Comparison of ENCODE assay signal across 25 cellular contexts in the genomic region with DNA sequence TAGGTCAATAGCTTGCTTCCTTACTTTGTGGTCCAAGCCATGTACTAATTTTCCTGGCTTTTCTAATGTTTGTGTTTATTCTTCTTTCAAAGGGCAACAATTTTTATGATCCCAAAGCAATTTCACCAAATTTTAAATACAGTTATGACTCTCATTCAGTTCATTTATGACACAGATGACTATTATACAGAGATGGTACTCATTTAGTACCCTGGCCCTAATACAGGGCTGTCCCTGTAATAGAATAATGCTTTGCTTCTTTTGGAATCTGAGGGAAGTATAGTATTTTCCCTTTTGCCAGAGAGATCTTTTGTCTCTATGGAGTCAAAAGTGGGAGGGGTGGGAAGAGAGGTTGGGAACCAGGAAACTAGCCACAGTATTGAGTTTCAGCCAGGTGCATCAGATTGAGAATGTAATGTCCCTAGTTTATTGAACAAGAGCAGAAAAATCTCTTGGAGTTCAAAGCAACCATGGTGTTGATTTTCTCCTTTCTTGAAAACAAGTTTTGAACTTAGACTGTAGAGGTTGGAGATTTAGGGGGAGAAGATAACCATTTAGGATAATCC. TPM values are rescaled to one million over a fixed set of nuclear protein-coding genes. Genes with fewer than 3 reads are reported as not detected.
DNase-seq lines count a peak whose midpoint lies in the region; ATAC-seq, FAIRE-seq and TF ChIP-seq lines count a peak whose summit lies in the region.
"Had no signal": no experiment of that assay in that cellular context is flagged by ENCODE, and none has a peak within 500 bp of the region (broad histone marks: within the 10 kb centered on the region; RNA-seq: fewer than 3 reads in every experiment).

No MANE protein-coding gene starts in this region.

- no peak for FAIRE-seq in GM12878 (lab: Jason Lieb, UNC)
- FAIRE-seq: colon, kidney had no signal

- in situ Hi-C loops in GM12878 (cut with MboI), result no loop called here

- H3K27ac ChIP-seq in GM12878 (ENCODE audit: control insufficient read depth, insufficient read depth), result no peak overlapping the region; the same call in 1 of the 2 replicates
- H3K27ac ChIP-seq: tibial nerve had no signal

- peaks cover 41% of the 10 kb centered on the region for H3K4me1 Mint-ChIP-seq in activated CD4-positive, alpha-beta memory T cell treated with anti-CD3 and anti-CD28 coated beads for 36 hours (ENCODE audit: low read depth)
- H3K4me1 Mint-ChIP-seq in activated CD4-positive, alpha-beta memory T cell treated with anti-CD3 and anti-CD28 coated beads, Interleukin-2, amount 10 ng/mL, durations not matched to agents 7 days and 5 days, result peaks cover 3% of the 10 kb centered on the region
- peaks cover 32% of the 10 kb centered on the region for H3K4me1 Mint-ChIP-seq in stimulated activated naive CD8-positive, alpha-beta T cell treated with anti-CD3 and anti-CD28 coated beads, Interleukin-15, Interleukin-2, amounts not matched to agents 100 ng/mL and 50 ng/mL, for 24 hours (ENCODE audit: low read depth)
- H3K4me1 Mint-ChIP-seq: GM23338 had no signal

- DNase-seq in activated CD4-positive, alpha-beta memory T cell treated with anti-CD3 and anti-CD28 coated beads for 36 hours, result no peak
- no peak for DNase-seq in activated CD4-positive, alpha-beta memory T cell treated with anti-CD3 and anti-CD28 coated beads, Interleukin-2, amount 10 ng/mL, durations not matched to agents 7 days and 5 days
- DNase-seq in NCI-H2107 (lab: John Stamatoyannopoulos, UW) (peak; percentile 57), GM12878 (ENCODE audit: low read depth, low spot score) (no peak), DMS 273 treated with DMSO at 0.1 percent for 48 hours (lab: John Stamatoyannopoulos, UW) (no peak)
- DNase-seq: activated gamma-delta T cell treated with Interleukin-2 at 50 U/mL for 16 hours; C1 segment of cervical spinal cord; foreskin fibroblast; hippocampal formation; Kasumi-1; kidney; mesenchymal stem cell; NCI-H1092; NCI-H226; OCI-M1; SHP77 treated with DMSO at 0.1 percent for 48 hours; stimulated activated CD4-positive, alpha-beta T cell treated with anti-CD3 and anti-CD28 coated beads, Interleukin-12 subunit alpha, Interleukin-12 subunit beta, amount 100 ng/mL, for 4 hours had no signal

- SMC1A ChIA-PET in GM12878 (lab: Charles Lee; ENCODE audit: uncharacterized antibody, unreplicated experiment), result interaction anchor here (0.8 to 1.5 kb wide), 7 partner anchors 11 to 34 kb away, joined by 3 to 5 read pairs (median 4); no protein-coding TSS in a partner anchor

- TF ChIP-seq EP300 in GM12878 (IDR thresholded peaks at IDR 0.05; ENCODE audit: borderline replicate concordance in 1 of 2, control insufficient read depth in 1 of 2, low read depth in 2 of 2, low read length in 2 of 2), result no peak

- intact Hi-C loops in activated CD4-positive, alpha-beta memory T cell treated with anti-CD3 and anti-CD28 coated beads for 36 hours (cut with micrococcal nuclease), result no loop called here
- intact Hi-C loops in GM12878 (cut with micrococcal nuclease; ENCODE audit: unreplicated experiment), result no loop called here

- TF ChIP-seq POLR2A in GM12878 (IDR thresholded peaks at IDR 0.05; ENCODE audit: low read depth, low read length), result no peak

- TF ChIP-seq RAD21 in GM12878 (IDR thresholded peaks at IDR 0.05; ENCODE audit: insufficient read depth, low read depth, low read length), result no peak

- H4K20me1 ChIP-seq in GM12878 (ENCODE audit: control insufficient read depth, insufficient read depth), result no peaks in the 10 kb centered on the region

- TF ChIP-seq CTCF in GM12878 (IDR thresholded peaks at IDR 0.05 in 2 of 3, conservative IDR thresholded peaks at IDR 0.05 in 1 of 3; ENCODE audit: control insufficient read depth in 2 of 3, extremely low read depth in 1 of 3, insufficient read depth in 1 of 3, low read depth in 3 of 3, low read length in 3 of 3), result no peak

- H3K9me3 ChIP-seq in GM12878 (replicated peaks; ENCODE audit: control insufficient read depth, insufficient read depth, low read length), result no peaks in the 10 kb centered on the region
- H3K9me3 ChIP-seq: tibial nerve had no signal

- no peaks in the 10 kb centered on the region for H3K27me3 ChIP-seq in GM12878 (replicated peaks in 1 of 2; ENCODE audit: control insufficient read depth in 2 of 2, insufficient read depth in 2 of 2, low read length in 1 of 2)
- H3K27me3 ChIP-seq: tibial nerve had no signal

- no peaks in the 10 kb centered on the region for H3K9me3 Mint-ChIP-seq in activated CD4-positive, alpha-beta memory T cell treated with anti-CD3 and anti-CD28 coated beads for 36 hours
- H3K9me3 Mint-ChIP-seq in activated CD4-positive, alpha-beta memory T cell treated with anti-CD3 and anti-CD28 coated beads, Interleukin-2, amount 10 ng/mL, durations not matched to agents 7 days and 5 days, result no peaks in the 10 kb centered on the region
- H3K9me3 Mint-ChIP-seq in stimulated activated naive CD8-positive, alpha-beta T cell treated with anti-CD3 and anti-CD28 coated beads, Interleukin-15, Interleukin-2, amounts not matched to agents 100 ng/mL and 50 ng/mL, for 24 hours, result no peaks in the 10 kb centered on the region
- H3K9me3 Mint-ChIP-seq: GM23338 had no signal

- RAD21 ChIA-PET in GM12878 (lab: Charles Lee; ENCODE audit: unreplicated experiment), result interaction anchor here (0.8 to 1.3 kb wide), 2 partner anchors 10 to 36 kb away, joined by 3 read pairs; no protein-coding TSS in a partner anchor

- H3K4me3 ChIP-seq in GM12878, result no peak overlapping the region
- H3K4me3 ChIP-seq: GM23338, tibial nerve had no signal

- CTCF ChIA-PET in activated CD4-positive, alpha-beta memory T cell treated with anti-CD3 and anti-CD28 coated beads for 36 hours (lab: Charles Lee), result interaction anchor here (0.6 to 1.0 kb wide), 2 partner anchors 41 to 220 kb away, joined by 4 read pairs; no protein-coding TSS in a partner anchor
- CTCF ChIA-PET in activated CD4-positive, alpha-beta memory T cell treated with anti-CD3 and anti-CD28 coated beads, Interleukin-2, amount 10 ng/mL, durations not matched to agents 7 days and 5 days (lab: Charles Lee), result interaction anchor here (1.1 kb wide), 1 partner anchor 18 kb away, joined by 4 read pairs; no protein-coding TSS in a partner anchor
- CTCF ChIA-PET in GM12878 (lab: Yijun Ruan, JAX), result interaction anchor here (0.8 to 1.5 kb wide), 2 partner anchors 55 to 149 kb away, joined by 3 read pairs; no protein-coding TSS in a partner anchor

- no peaks in the 10 kb centered on the region for H3K27me3 Mint-ChIP-seq in activated CD4-positive, alpha-beta memory T cell treated with anti-CD3 and anti-CD28 coated beads for 36 hours
- no peaks in the 10 kb centered on the region for H3K27me3 Mint-ChIP-seq in activated CD4-positive, alpha-beta memory T cell treated with anti-CD3 and anti-CD28 coated beads, Interleukin-2, amount 10 ng/mL, durations not matched to agents 7 days and 5 days
- no peaks in the 10 kb centered on the region for H3K27me3 Mint-ChIP-seq in stimulated activated naive CD8-positive, alpha-beta T cell treated with anti-CD3 and anti-CD28 coated beads, Interleukin-15, Interleukin-2, amounts not matched to agents 100 ng/mL and 50 ng/mL, for 24 hours

- H3K36me3 Mint-ChIP-seq in activated CD4-positive, alpha-beta memory T cell treated with anti-CD3 and anti-CD28 coated beads for 36 hours, result peaks cover 37% of the 10 kb centered on the region
- H3K36me3 Mint-ChIP-seq in activated CD4-positive, alpha-beta memory T cell treated with anti-CD3 and anti-CD28 coated beads, Interleukin-2, amount 10 ng/mL, durations not matched to agents 7 days and 5 days (ENCODE audit: low read depth), result peaks cover 66% of the 10 kb centered on the region
- H3K36me3 Mint-ChIP-seq in stimulated activated naive CD8-positive, alpha-beta T cell treated with anti-CD3 and anti-CD28 coated beads, Interleukin-15, Interleukin-2, amounts not matched to agents 100 ng/mL and 50 ng/mL, for 24 hours (ENCODE audit: low read depth), result peaks cover 84% of the 10 kb centered on the region

- peak; percentile 37; the same call in 1 of the 3 replicates for ATAC-seq in GM12878
- ATAC-seq in GM21619 (IDR thresholded peaks at IDR 0.05; ENCODE audit: unreplicated experiment), result no peak
- ATAC-seq in GM18520 (IDR thresholded peaks at IDR 0.05; ENCODE audit: unreplicated experiment), result no peak
- ATAC-seq: GM23338 had no signal

- peak overlapping the region; percentile 46 for H3K27ac Mint-ChIP-seq in activated CD4-positive, alpha-beta memory T cell treated with anti-CD3 and anti-CD28 coated beads for 36 hours
- no peak overlapping the region for H3K27ac Mint-ChIP-seq in activated CD4-positive, alpha-beta memory T cell treated with anti-CD3 and anti-CD28 coated beads, Interleukin-2, amount 10 ng/mL, durations not matched to agents 7 days and 5 days
- peak overlapping the region; percentile 16 for H3K27ac Mint-ChIP-seq in stimulated activated naive CD8-positive, alpha-beta T cell treated with anti-CD3 and anti-CD28 coated beads, Interleukin-15, Interleukin-2, amounts not matched to agents 100 ng/mL and 50 ng/mL, for 24 hours
- H3K27ac Mint-ChIP-seq: GM23338 had no signal

- no peak overlapping the region for H3K4me3 Mint-ChIP-seq in activated CD4-positive, alpha-beta memory T cell treated with anti-CD3 and anti-CD28 coated beads for 36 hours
- no peak overlapping the region for H3K4me3 Mint-ChIP-seq in activated CD4-positive, alpha-beta memory T cell treated with anti-CD3 and anti-CD28 coated beads, Interleukin-2, amount 10 ng/mL, durations not matched to agents 7 days and 5 days
- H3K4me3 Mint-ChIP-seq in stimulated activated naive CD8-positive, alpha-beta T cell treated with anti-CD3 and anti-CD28 coated beads, Interleukin-15, Interleukin-2, amounts not matched to agents 100 ng/mL and 50 ng/mL, for 24 hours, result no peak overlapping the region
- H3K4me3 Mint-ChIP-seq: GM23338 had no signal

- H2AFZ ChIP-seq in GM12878 (ENCODE audit: control insufficient read depth, low read depth, low read length), result no peak overlapping the region
- H2AFZ ChIP-seq: GM23338 had no signal

- no peaks in the 10 kb centered on the region; the same call in 1 of the 2 replicates for H3K4me1 ChIP-seq in GM12878 (ENCODE audit: control insufficient read depth, insufficient read depth, low read length)
- H3K4me1 ChIP-seq: tibial nerve had no signal

- no peak overlapping the region for H3K4me2 ChIP-seq in GM12878 (ENCODE audit: control insufficient read depth, insufficient read depth)
- H3K4me2 ChIP-seq: GM23338 had no signal

- no peak overlapping the region for H3K9ac ChIP-seq in GM12878 (ENCODE audit: control insufficient read depth, insufficient read depth, low read length)

- POLR2A ChIA-PET in activated CD4-positive, alpha-beta memory T cell treated with anti-CD3 and anti-CD28 coated beads for 36 hours (lab: Charles Lee), result no interaction called here
- POLR2A ChIA-PET in activated CD4-positive, alpha-beta memory T cell treated with anti-CD3 and anti-CD28 coated beads, Interleukin-2, amount 10 ng/mL, durations not matched to agents 7 days and 5 days (lab: Charles Lee), result interaction anchor here (0.8 to 0.9 kb wide), 2 partner anchors 9 to 273 kb away, joined by 3 read pairs; no protein-coding TSS in a partner anchor
- POLR2A ChIA-PET in GM12878 (lab: Charles Lee), result interaction anchor here (1.0 to 1.1 kb wide), 3 partner anchors 11 to 18 kb away, joined by 3 to 4 read pairs (median 4); no protein-coding TSS in a partner anchor

- peaks cover 0 to 23% of the 10 kb centered on the region in 2 experiments; a peak in 3 of 4 replicates for H3K36me3 ChIP-seq in GM12878 (ENCODE audit: control insufficient read depth in 2 of 2, insufficient read depth in 2 of 2, low read length in 1 of 2)

- BruUV-seq in GM12878 (replicated peaks; lab: Mats Ljungman, UMichigan), result no TSS peak

- H3K79me2 ChIP-seq in GM12878 (ENCODE audit: control insufficient read depth, insufficient read depth, low read length), result peaks cover 5% of the 10 kb centered on the region

RNA-seq across cellular contexts. Expression of a gene that starts 20.4 kb away (rescaled TPM):
- total RNA-seq in activated CD4-positive, alpha-beta memory T cell treated with anti-CD3 and anti-CD28 coated beads for 36 hours, result 100 to 1,000 TPM; 156 to 157 TPM
- total RNA-seq in activated CD4-positive, alpha-beta memory T cell treated with anti-CD3 and anti-CD28 coated beads, Interleukin-2, amount 10 ng/mL, durations not matched to agents 7 days and 5 days, result 100 to 1,000 TPM; 207 to 210 TPM
- 483 and 497 TPM in 2 replicates for total RNA-seq in GM12878 (2013; cell fraction: nucleolus; rRNA removed)
- total RNA-seq in GM12878 (2014; rRNA removed) (164 and 170 TPM in 2 replicates), GM12878 (2014; rRNA removed; fragmentation: Illumina TruSeq; extraction: Trizol) (187 and 196 TPM in 2 replicates), GM12878 (2021) (164 and 166 TPM in 2 replicates)
- polyA plus RNA-seq in GM12878 (2011; ENCODE audit: low read depth), result 73.7 TPM
- polyA plus RNA-seq in GM12878 (2011; rRNA removed) (299 and 375 TPM in 2 replicates), GM12878 (2014; fragmentation: Illumina TruSeq; extraction: Trizol) (193 and 221 TPM in 2 replicates), GM12878 (2014; fragmentation: Nextera tagmentation; extraction: Ambion mirVana) (100 to 1,000 TPM; 149 to 200 TPM), GM12878 (2014; rRNA removed) (149 and 157 TPM in 2 replicates), GM12878 (2016; fragmentation: Nextera tagmentation; extraction: Ambion mirVana) (100 to 1,000 TPM; 162 to 179 TPM)
- 278 and 313 TPM in 2 replicates for polyA plus RNA-seq in GM12878 (2011; cell fraction: cytosol; rRNA removed)
- 458 and 613 TPM in 2 replicates for polyA plus RNA-seq in GM12878 (2011; cell fraction: nucleus; rRNA removed)
- 75.3 and 147 TPM in 2 replicates for polyA plus RNA-seq in GM12878 (2012)
- 404 and 526 TPM in 2 replicates for polyA minus RNA-seq in GM12878 (2011; rRNA and poly(A)+ RNA removed)
- 128 and 168 TPM in 2 replicates for polyA minus RNA-seq in GM12878 (2011; cell fraction: cytosol; rRNA and poly(A)+ RNA removed)
- 708 and 882 TPM in 2 replicates for polyA minus RNA-seq in GM12878 (2011; cell fraction: nucleus; rRNA and poly(A)+ RNA removed)
- total RNA-seq: A673, HT1080 had no signal

RNA-seq across cellular contexts. Expression of a gene that starts 40.0 kb away (rescaled TPM):
- total RNA-seq in activated CD4-positive, alpha-beta memory T cell treated with anti-CD3 and anti-CD28 coated beads for 36 hours, result 10 to 100 TPM; 23.9 to 28.8 TPM
- 10 to 100 TPM; 31.0 to 32.5 TPM for total RNA-seq in activated CD4-positive, alpha-beta memory T cell treated with anti-CD3 and anti-CD28 coated beads, Interleukin-2, amount 10 ng/mL, durations not matched to agents 7 days and 5 days
- total RNA-seq in GM12878 (2013; cell fraction: nucleolus; rRNA removed), result 342 and 348 TPM in 2 replicates
- total RNA-seq in GM12878 (2014; rRNA removed) (56.0 and 70.0 TPM in 2 replicates), GM12878 (2014; rRNA removed; fragmentation: Illumina TruSeq; extraction: Trizol) (67.5 and 68.8 TPM in 2 replicates), GM12878 (2021) (51.8 and 53.6 TPM in 2 replicates)
- polyA plus RNA-seq in GM12878 (2011; ENCODE audit: low read depth), result 23.6 TPM
- polyA plus RNA-seq in GM12878 (2011; rRNA removed) (77.9 and 125 TPM in 2 replicates), GM12878 (2014; fragmentation: Illumina TruSeq; extraction: Trizol) (60.1 and 83.5 TPM in 2 replicates), GM12878 (2014; fragmentation: Nextera tagmentation; extraction: Ambion mirVana) (10 to 100 TPM; 29.4 to 55.5 TPM), GM12878 (2014; rRNA removed) (42.4 and 52.7 TPM in 2 replicates), GM12878 (2016; fragmentation: Nextera tagmentation; extraction: Ambion mirVana) (10 to 100 TPM; 53.1 to 54.1 TPM)
- polyA plus RNA-seq in GM12878 (2011; cell fraction: cytosol; rRNA removed), result 25.7 and 33.4 TPM in 2 replicates
- 40.1 and 49.8 TPM in 2 replicates for polyA plus RNA-seq in GM12878 (2011; cell fraction: nucleus; rRNA removed)
- polyA plus RNA-seq in GM12878 (2012), result 31.1 and 54.5 TPM in 2 replicates
- polyA minus RNA-seq in GM12878 (2011; rRNA and poly(A)+ RNA removed), result 71.9 and 97.9 TPM in 2 replicates
- 19.6 and 21.8 TPM in 2 replicates for polyA minus RNA-seq in GM12878 (2011; cell fraction: cytosol; rRNA and poly(A)+ RNA removed)
- 43.4 and 48.7 TPM in 2 replicates for polyA minus RNA-seq in GM12878 (2011; cell fraction: nucleus; rRNA and poly(A)+ RNA removed)

RNA-seq across cellular contexts. Expression of a gene that starts 40.2 kb away (rescaled TPM):
- total RNA-seq in activated CD4-positive, alpha-beta memory T cell treated with anti-CD3 and anti-CD28 coated beads for 36 hours, result 10 to 100 TPM; 30.1 to 30.5 TPM
- total RNA-seq in activated CD4-positive, alpha-beta memory T cell treated with anti-CD3 and anti-CD28 coated beads, Interleukin-2, amount 10 ng/mL, durations not matched to agents 7 days and 5 days, result 10 to 100 TPM; 33.0 to 38.0 TPM
- 151 and 152 TPM in 2 replicates for total RNA-seq in GM12878 (2013; cell fraction: nucleolus; rRNA removed)
- total RNA-seq in GM12878 (2014; rRNA removed), result 76.0 and 80.9 TPM in 2 replicates
- total RNA-seq in GM12878 (2014; rRNA removed; fragmentation: Illumina TruSeq; extraction: Trizol), result 56.6 and 60.3 TPM in 2 replicates
- 39.1 and 45.3 TPM in 2 replicates for total RNA-seq in GM12878 (2021)
- 76.4 TPM for polyA plus RNA-seq in GM12878 (2011; ENCODE audit: low read depth)
- polyA plus RNA-seq in GM12878 (2011; rRNA removed), result 229 and 281 TPM in 2 replicates
- polyA plus RNA-seq in GM12878 (2011; cell fraction: cytosol; rRNA removed), result 79.5 and 115 TPM in 2 replicates
- 93.3 and 138 TPM in 2 replicates for polyA plus RNA-seq in GM12878 (2011; cell fraction: nucleus; rRNA removed)
- polyA plus RNA-seq in GM12878 (2012), result 82.7 and 135 TPM in 2 replicates
- 82.8 and 106 TPM in 2 replicates for polyA plus RNA-seq in GM12878 (2014; fragmentation: Illumina TruSeq; extraction: Trizol)
- 100 to 1,000 TPM in 1 of 2 experiments, 10 to 100 TPM in 1; 88.3 to 146 TPM for polyA plus RNA-seq in GM12878 (2014; fragmentation: Nextera tagmentation; extraction: Ambion mirVana)
- 64.1 and 88.0 TPM in 2 replicates for polyA plus RNA-seq in GM12878 (2014; rRNA removed)
- polyA plus RNA-seq in GM12878 (2016; fragmentation: Nextera tagmentation; extraction: Ambion mirVana), result 10 to 100 TPM; 57.7 to 58.4 TPM
- 81.4 and 133 TPM in 2 replicates for polyA minus RNA-seq in GM12878 (2011; rRNA and poly(A)+ RNA removed)
- 14.7 and 17.9 TPM in 2 replicates for polyA minus RNA-seq in GM12878 (2011; cell fraction: cytosol; rRNA and poly(A)+ RNA removed)
- 27.7 and 29.8 TPM in 2 replicates for polyA minus RNA-seq in GM12878 (2011; cell fraction: nucleus; rRNA and poly(A)+ RNA removed)

RNA-seq across cellular contexts. Expression of a gene that starts 47.5 kb away (rescaled TPM):
- 1 to 10 TPM; 2.2 to 2.8 TPM for total RNA-seq in activated CD4-positive, alpha-beta memory T cell treated with anti-CD3 and anti-CD28 coated beads for 36 hours
- 1 to 10 TPM; 8.5 to 9.0 TPM for total RNA-seq in activated CD4-positive, alpha-beta memory T cell treated with anti-CD3 and anti-CD28 coated beads, Interleukin-2, amount 10 ng/mL, durations not matched to agents 7 days and 5 days
- 87.3 and 102 TPM in 2 replicates for total RNA-seq in GM12878 (2013; cell fraction: nucleolus; rRNA removed)
- 92.1 and 115 TPM in 2 replicates for total RNA-seq in GM12878 (2014; rRNA removed)
- 88.8 and 105 TPM in 2 replicates for total RNA-seq in GM12878 (2014; rRNA removed; fragmentation: Illumina TruSeq; extraction: Trizol)
- total RNA-seq in GM12878 (2021), result 72.1 and 95.0 TPM in 2 replicates
- 120 TPM for polyA plus RNA-seq in GM12878 (2011; ENCODE audit: low read depth)
- polyA plus RNA-seq in GM12878 (2011; rRNA removed), result 508 and 715 TPM in 2 replicates
- polyA plus RNA-seq in GM12878 (2011; cell fraction: cytosol; rRNA removed), result 197 and 261 TPM in 2 replicates
- 117 and 171 TPM in 2 replicates for polyA plus RNA-seq in GM12878 (2011; cell fraction: nucleus; rRNA removed)
- polyA plus RNA-seq in GM12878 (2012), result 69.1 and 111 TPM in 2 replicates
- polyA plus RNA-seq in GM12878 (2014; fragmentation: Illumina TruSeq; extraction: Trizol), result 124 and 170 TPM in 2 replicates
- 100 to 1,000 TPM; 151 to 216 TPM for polyA plus RNA-seq in GM12878 (2014; fragmentation: Nextera tagmentation; extraction: Ambion mirVana)
- polyA plus RNA-seq in GM12878 (2014; rRNA removed), result 73.5 and 105 TPM in 2 replicates
- 10 to 100 TPM; 37.1 to 39.3 TPM for polyA plus RNA-seq in GM12878 (2016; fragmentation: Nextera tagmentation; extraction: Ambion mirVana)
- polyA minus RNA-seq in GM12878 (2011; rRNA and poly(A)+ RNA removed), result 176 and 187 TPM in 2 replicates
- 36.6 and 47.4 TPM in 2 replicates for polyA minus RNA-seq in GM12878 (2011; cell fraction: cytosol; rRNA and poly(A)+ RNA removed)
- polyA minus RNA-seq in GM12878 (2011; cell fraction: nucleus; rRNA and poly(A)+ RNA removed), result 123 and 150 TPM in 2 replicates
- total RNA-seq: A673, GM23338 had no signal
